ENCODE assay signal across 24 cellular contexts in genomic region chr2:45132551-45132950, GRCh38.
DNase-seq lines count a peak whose midpoint lies in the region; ATAC-seq, FAIRE-seq and TF ChIP-seq lines count a peak whose summit lies in the region.
"Had no signal": no experiment of that assay in that cellular context is flagged by ENCODE, and none has a peak within 500 bp of the region (broad histone marks: within the 10 kb centered on the region; RNA-seq: fewer than 3 reads in every experiment).

No MANE protein-coding gene starts in this region.

- peak; percentile 66 for ATAC-seq in GM21528 (IDR thresholded peaks at IDR 0.05; ENCODE audit: low FRiP score, unreplicated experiment)
- ATAC-seq in HG03432 (IDR thresholded peaks at IDR 0.05; ENCODE audit: unreplicated experiment): peak; percentile 77
- no peak for ATAC-seq in GM21717 (IDR thresholded peaks at IDR 0.05; ENCODE audit: unreplicated experiment)
- ATAC-seq: activated T-cell treated with anti-CD3 and anti-CD28 coated beads, Interleukin-2, amount 50 U/mL, for 72 hours; effector memory CD8-positive, alpha-beta T cell; HCT116; heart left ventricle; left lung had no signal

- no peak for TF ChIP-seq CTCF in type B pancreatic cell (conservative IDR thresholded peaks at IDR 0.05)
- no peak for TF ChIP-seq CTCF in dorsolateral prefrontal cortex (IDR thresholded peaks at IDR 0.05 in 54 of 56, conservative IDR thresholded peaks at IDR 0.05 in 2 of 56; ENCODE audit: low read depth in 1 of 56, partially characterized antibody in 56 of 56)

- H3K27me3 Mint-ChIP-seq in type B pancreatic cell: peaks cover 12% of the 10 kb centered on the region

- DNase-seq in GM18507 (ENCODE audit: extremely low spot score, insufficient read length, low read depth) (peak; percentile 7), type B pancreatic cell (ENCODE audit: extremely low spot score, unreplicated experiment) (peak; percentile 16), dorsolateral prefrontal cortex (no peak), NAMALWA (ENCODE audit: low spot score) (no peak)
- DNase-seq: activated naive CD4-positive, alpha-beta T cell treated with anti-CD3 and anti-CD28 coated beads, Interleukin-2, amount 50 U/mL, for 16 hours; activated T-cell treated with anti-CD3 and anti-CD28 coated beads, Interleukin-2, amount 50 U/mL, for 72 hours; effector memory CD8-positive, alpha-beta T cell; heart left ventricle; left lung; midbrain; NCI-H1417 treated with DMSO at 0.1 percent for 48 hours; NCI-H2171 treated with DMSO at 0.1 percent for 48 hours; stimulated activated CD4-positive, alpha-beta T cell treated with anti-CD3 and anti-CD28 coated beads, Interleukin-2, amount 100 ng/mL, for 24 hours; stimulated activated naive CD4-positive, alpha-beta T cell treated with Interleukin-2 at 50 U/mL for 16 hours; T-helper 9 cell; tibial artery had no signal

- H3K4me1 Mint-ChIP-seq in type B pancreatic cell (ENCODE audit: unreplicated experiment): peaks cover 8% of the 10 kb centered on the region

- H3K4me3 Mint-ChIP-seq in type B pancreatic cell: no peak overlapping the region
- H3K4me3 Mint-ChIP-seq: activated T-cell treated with anti-CD3 and anti-CD28 coated beads, Interleukin-2, amount 50 U/mL, for 72 hours; effector memory CD8-positive, alpha-beta T cell had no signal

- H3K9me3 Mint-ChIP-seq in type B pancreatic cell: peaks cover 5% of the 10 kb centered on the region
- H3K9me3 Mint-ChIP-seq: activated T-cell treated with anti-CD3 and anti-CD28 coated beads, Interleukin-2, amount 50 U/mL, for 72 hours; effector memory CD8-positive, alpha-beta T cell had no signal

- H3K27ac Mint-ChIP-seq in type B pancreatic cell: no peak overlapping the region
- H3K27ac Mint-ChIP-seq: activated T-cell treated with anti-CD3 and anti-CD28 coated beads, Interleukin-2, amount 50 U/mL, for 72 hours; effector memory CD8-positive, alpha-beta T cell; progenitor cell of endocrine pancreas had no signal

- no peaks in the 10 kb centered on the region for H3K36me3 Mint-ChIP-seq in type B pancreatic cell

- no peak overlapping the region for H3K27ac ChIP-seq in dorsolateral prefrontal cortex
- H3K27ac ChIP-seq: ascending aorta, heart left ventricle, left lung, SK-N-MC, tibial artery had no signal

- intact Hi-C loops in dorsolateral prefrontal cortex (cut with DNase I): no loop called here

- peaks cover 0 to 9% (median 0%) of the 10 kb centered on the region in 45 donors for H3K27me3 ChIP-seq in dorsolateral prefrontal cortex
- H3K27me3 ChIP-seq: ascending aorta, heart left ventricle, left lung, tibial artery had no signal

- no peak overlapping the region for H3K4me3 ChIP-seq in dorsolateral prefrontal cortex
- H3K4me3 ChIP-seq: ascending aorta, heart left ventricle, left lung, SK-N-MC, tibial artery had no signal

- FAIRE-seq in GM18507 (lab: Jason Lieb, UNC): peak; percentile 71
- FAIRE-seq: RCC 7860 had no signal

Comparison
In these comparisons a context has a peak if more than half of its experiments do, and no peak if none do; other contexts are left out.
1. DNase-seq: peak in GM18507 (single experiment) and type B pancreatic cell (single experiment); none in dorsolateral prefrontal cortex (0 of 10) and NAMALWA (single experiment).